In genomic region chr2:45840481-45840880, GRCh38 we compare ENCODE assay signal across 22 cellular contexts.
DNase-seq lines count a peak whose midpoint lies in the region; ATAC-seq and TF ChIP-seq lines count a peak whose summit lies in the region.
"Had no signal": no experiment of that assay in that cellular context is flagged by ENCODE, and none has a peak within 500 bp of the region (broad histone marks: within the 10 kb centered on the region; RNA-seq: fewer than 3 reads in every experiment).

No MANE protein-coding gene starts in this region.

- H3K9me3 ChIP-seq in SK-N-SH: no peaks in the 10 kb centered on the region
- no peaks in the 10 kb centered on the region for H3K9me3 ChIP-seq in adipocyte (ENCODE audit: control insufficient read depth, low read length)
- H3K9me3 ChIP-seq in vagina: no peaks in the 10 kb centered on the region
- H3K9me3 ChIP-seq: esophagus muscularis mucosa, heart left ventricle, lower lobe of right lung, prostate gland, tibial artery had no signal

- H3K36me3 ChIP-seq in SK-N-SH (replicated peaks in 1 of 2; ENCODE audit: control insufficient read depth in 1 of 2, insufficient read depth in 2 of 2, low read length in 1 of 2): no peaks in the 10 kb centered on the region
- H3K36me3 ChIP-seq in adipocyte (ENCODE audit: control insufficient read depth, insufficient read depth, low read length, severe bottlenecking): no peaks in the 10 kb centered on the region
- no peaks in the 10 kb centered on the region for H3K36me3 ChIP-seq in vagina
- H3K36me3 ChIP-seq: esophagus muscularis mucosa, heart left ventricle, lower lobe of right lung, prostate gland, tibial artery had no signal

- no peaks in the 10 kb centered on the region for H3K79me2 ChIP-seq in SK-N-SH (ENCODE audit: insufficient read depth)

- TF ChIP-seq POLR2A in vagina (IDR thresholded peaks at IDR 0.05): no peak

- H3K4me3 ChIP-seq in SK-N-SH (ENCODE audit: low read depth in 2 of 2, low read length in 1 of 2) (no peak overlapping the region), adipocyte (ENCODE audit: low read length) (no peak overlapping the region), vagina (no peak overlapping the region)
- H3K4me3 ChIP-seq: lower lobe of right lung, prostate gland had no signal

- no peak for TF ChIP-seq CTCF in SK-N-SH (IDR thresholded peaks at IDR 0.05)
- no peak for TF ChIP-seq CTCF in vagina (IDR thresholded peaks at IDR 0.05)

- H2AFZ ChIP-seq in SK-N-SH (ENCODE audit: low read depth): no peak overlapping the region

- 94% methylated on average over 9 of the region's 9 CpGs for WGBS in SK-N-SH (ENCODE audit: low lambda C conversion rate)

- no peaks in the 10 kb centered on the region for H4K20me1 ChIP-seq in SK-N-SH (ENCODE audit: insufficient read depth)

- no peak for TF ChIP-seq RAD21 in SK-N-SH (IDR thresholded peaks at IDR 0.05; ENCODE audit: low read length)

- no peaks in the 10 kb centered on the region for H3K27me3 ChIP-seq in SK-N-SH (ENCODE audit: insufficient read depth)
- H3K27me3 ChIP-seq in adipocyte (replicated peaks; ENCODE audit: control insufficient read depth, insufficient read depth, low read length): no peaks in the 10 kb centered on the region
- no peaks in the 10 kb centered on the region for H3K27me3 ChIP-seq in vagina
- H3K27me3 ChIP-seq: esophagus muscularis mucosa, heart left ventricle, tibial artery had no signal

- H3K4me1 ChIP-seq in SK-N-SH (ENCODE audit: control insufficient read depth in 1 of 2, insufficient read depth in 2 of 2, low read depth in 1 of 2, low read length in 1 of 2) (peaks cover 20 to 47% of the 10 kb centered on the region in 2 experiments), adipocyte (ENCODE audit: control insufficient read depth, insufficient read depth, low read length) (peaks cover 19% of the 10 kb centered on the region), vagina (peaks cover 45% of the 10 kb centered on the region)
- H3K4me1 ChIP-seq: prostate gland had no signal

- POLR2A ChIA-PET in SK-N-SH (lab: Yijun Ruan, JAX): interaction anchor here (0.6 to 0.8 kb wide), 2 partner anchors 15 to 191 kb away, joined by 3 read pairs; no protein-coding TSS in a partner anchor

- no peak for TF ChIP-seq EP300 in SK-N-SH (IDR thresholded peaks at IDR 0.05; ENCODE audit: borderline replicate concordance in 1 of 2, low read depth in 1 of 2, low read length in 1 of 2)

- DNase-seq in SK-N-SH (no peak), adipocyte (ENCODE audit: low read depth) (no peak), vagina (ENCODE audit: extremely low spot score in 2 of 2) (no peak), ureter (ENCODE audit: low spot score) (no peak)
- DNase-seq: activated naive CD8-positive, alpha-beta T cell treated with anti-CD3 and anti-CD28 coated beads, Interleukin-2, amount 10 ng/mL, durations not matched to agents 7 days and 5 days; activated T-cell treated with anti-CD3 and anti-CD28 coated beads, Interleukin-2, amount 50 U/mL, for 1 hour; heart left ventricle; immature natural killer cell; KBM-7; lower lobe of right lung; naive thymus-derived CD8-positive, alpha-beta T cell; NCI-H1417 treated with DMSO at 0.1 percent for 48 hours; small intestine; tibial artery had no signal

- H3K27ac ChIP-seq in SK-N-SH (ENCODE audit: low read depth in 2 of 2, low read length in 1 of 2) (peak overlapping the region in 1 of 2 experiments; percentile 33; a peak in 1 of 4 replicates), vagina (peak overlapping the region; percentile 55)
- H3K27ac ChIP-seq: C4-2B, lower lobe of right lung, prostate gland, RWPE1, tibial artery had no signal

- H3K9me2 ChIP-seq in SK-N-SH: no peaks in the 10 kb centered on the region

- CTCF ChIA-PET in SK-N-SH (lab: Yijun Ruan, JAX): interaction anchor here (1.0 to 3.4 kb wide), 7 partner anchors 10 to 188 kb away, joined by 3 to 15 read pairs (median 4); no protein-coding TSS in a partner anchor

- no peak for ATAC-seq in SK-N-SH treated with all-trans-retinoic acid at 6 μM for 48 hours
- peak; percentile 45 for ATAC-seq in HG02798 (IDR thresholded peaks at IDR 0.05; ENCODE audit: poor library complexity, unreplicated experiment)
- no peak for ATAC-seq in HG03442 (IDR thresholded peaks at IDR 0.05; ENCODE audit: unreplicated experiment)
- no peak for ATAC-seq in GM19463 (IDR thresholded peaks at IDR 0.05; ENCODE audit: unreplicated experiment)
- ATAC-seq: lower lobe of right lung; naive thymus-derived CD8-positive, alpha-beta T cell had no signal

- H3F3A ChIP-seq in SK-N-SH (replicated peaks; ENCODE audit: insufficient read depth): peaks cover 4% of the 10 kb centered on the region

- no peak overlapping the region for H3K9ac ChIP-seq in SK-N-SH
- H3K9ac ChIP-seq in adipocyte (ENCODE audit: low read length): peak overlapping the region; percentile 53

- peak overlapping the region; percentile 52; the same call in 1 of the 2 replicates for H3K4me2 ChIP-seq in SK-N-SH

- intact Hi-C loops in vagina (cut with DNase I): no loop called here

TF ChIP-seq in SK-N-SH, 30 proteins besides CTCF, POLR2A, EP300 and RAD21:
- no peak for TF ChIP-seq SMC3 (IDR thresholded peaks at IDR 0.05; ENCODE audit: low read depth, low read length)
- TF ChIP-seq TAF1 (IDR thresholded peaks at IDR 0.05; ENCODE audit: borderline replicate concordance, low read depth, low read length): no peak
- no peak for TF ChIP-seq EZH2phosphoT487 (IDR thresholded peaks at IDR 0.05; ENCODE audit: borderline replicate concordance, low read depth)
- TF ChIP-seq GABPA (IDR thresholded peaks at IDR 0.05; ENCODE audit: low read depth): no peak
- TF ChIP-seq MAX (IDR thresholded peaks at IDR 0.05; ENCODE audit: low read depth): no peak
- TF ChIP-seq CHD2 (IDR thresholded peaks at IDR 0.05; ENCODE audit: low read length, partially characterized antibody): no peak

TF ChIP-seq in SK-N-SH treated with all-trans-retinoic acid at 6 μM for 48 hours, 23 proteins besides CTCF, POLR2A, EP300 and RAD21 (continues in another document):
- TF ChIP-seq POU6F1 (CRISPR knock-in tag; IDR thresholded peaks at IDR 0.05; ENCODE audit: borderline replicate concordance, low read depth): no peak
- no peak for TF ChIP-seq OSR1 (CRISPR knock-in tag; IDR thresholded peaks at IDR 0.05)
- TF ChIP-seq ISL1 (CRISPR knock-in tag; IDR thresholded peaks at IDR 0.05): no peak
- TF ChIP-seq PPARA (CRISPR knock-in tag; IDR thresholded peaks at IDR 0.05; ENCODE audit: borderline replicate concordance): no peak
- no peak for TF ChIP-seq ZFP3 (CRISPR knock-in tag; IDR thresholded peaks at IDR 0.05)
- TF ChIP-seq TSHZ2 (CRISPR knock-in tag; IDR thresholded peaks at IDR 0.05): no peak
- no peak for TF ChIP-seq BACH2 (CRISPR knock-in tag; IDR thresholded peaks at IDR 0.05; ENCODE audit: borderline replicate concordance)
- TF ChIP-seq ZNF70 (CRISPR knock-in tag; IDR thresholded peaks at IDR 0.05): no peak
- no peak for TF ChIP-seq ZC3H10 (CRISPR knock-in tag; IDR thresholded peaks at IDR 0.05)
- no peak for TF ChIP-seq ZNF8 (CRISPR knock-in tag; IDR thresholded peaks at IDR 0.05)
- TF ChIP-seq TOX (CRISPR knock-in tag; IDR thresholded peaks at IDR 0.05; ENCODE audit: borderline replicate concordance): no peak
- no peak for TF ChIP-seq ESRRG (CRISPR knock-in tag; IDR thresholded peaks at IDR 0.05)
- no peak for TF ChIP-seq CSRNP3 (CRISPR knock-in tag; IDR thresholded peaks at IDR 0.05)
